Comparison of ENCODE assay signal across 9 cellular contexts in the genomic region with DNA sequence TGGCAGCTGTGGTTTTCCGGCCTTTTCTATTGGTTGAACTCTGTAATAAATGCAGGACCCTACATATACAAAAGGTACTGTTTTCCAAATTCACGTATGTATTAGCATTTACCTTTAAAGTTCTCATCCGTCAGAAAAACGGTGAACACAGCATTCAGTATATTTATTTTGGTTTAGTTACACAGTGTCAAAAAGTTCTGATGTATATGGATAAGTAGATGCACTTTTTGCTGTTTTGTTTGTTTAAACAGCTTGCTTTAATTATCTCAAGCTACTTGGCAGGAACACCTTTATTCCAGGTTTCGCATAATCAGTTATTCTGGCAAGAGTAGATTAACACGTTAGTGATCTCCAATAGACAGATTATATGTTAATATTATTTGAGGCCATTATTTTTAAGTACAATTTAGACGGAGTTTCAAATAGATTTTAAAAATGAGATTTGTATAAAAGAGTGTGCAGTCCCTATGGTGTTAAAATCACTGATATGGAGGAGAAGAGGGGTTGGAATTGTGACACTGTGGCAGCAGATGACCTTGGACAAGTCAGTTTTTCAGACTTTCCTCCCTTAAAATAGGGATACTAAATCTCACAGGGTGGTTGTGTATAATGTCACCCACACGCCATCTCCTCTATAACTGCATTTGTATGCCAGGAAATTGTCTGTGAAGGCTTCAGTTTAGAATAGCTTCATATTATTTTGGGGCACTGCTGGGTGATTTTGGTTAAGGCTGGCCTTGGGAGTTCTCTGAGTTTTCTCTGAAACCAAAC. TPM values are rescaled to one million over a fixed set of nuclear protein-coding genes. Genes with fewer than 3 reads are reported as not detected.
DNase-seq lines count a peak whose midpoint lies in the region; ATAC-seq and TF ChIP-seq lines count a peak whose summit lies in the region.
"Had no signal": no experiment of that assay in that cellular context is flagged by ENCODE, and none has a peak within 500 bp of the region (broad histone marks: within the 10 kb centered on the region; RNA-seq: fewer than 3 reads in every experiment).

No MANE protein-coding gene starts in this region.

- intact Hi-C loops in ovary (cut with DNase I): loop anchor here in 3 of 4 donors (2.0 to 10.0 kb wide), 4 partner anchors 21 to 801 kb away; partner anchors contain the start of gene KATNB1 (in 1 of the 3)

- TF ChIP-seq CTCF in OCI-LY3 (IDR thresholded peaks at IDR 0.05; ENCODE audit: low read depth, low read length): no peak
- no peak for TF ChIP-seq CTCF in ovary (IDR thresholded peaks at IDR 0.05)
- no peak for TF ChIP-seq CTCF in RWPE1 (conservative IDR thresholded peaks at IDR 0.05; ENCODE audit: low read depth)

- H2AFZ ChIP-seq in OCI-LY3 (ENCODE audit: low read depth, low read length): no peak overlapping the region

- peaks cover 64% of the 10 kb centered on the region for H4K20me1 ChIP-seq in OCI-LY3 (ENCODE audit: insufficient read depth, low read length)

- H3K27ac ChIP-seq in OCI-LY3 (ENCODE audit: low read length): peak overlapping the region; percentile 92
- peak overlapping the region in 1 of 2 donors; percentile 98 for H3K27ac ChIP-seq in ovary
- H3K27ac ChIP-seq in RWPE1: no peak overlapping the region

- no peak for ATAC-seq in HG02678 (IDR thresholded peaks at IDR 0.05; ENCODE audit: unreplicated experiment)

- CTCF ChIA-PET in RWPE1 (lab: Yijun Ruan, JAX): interaction anchor here (0.7 kb wide), 1 partner anchor 68 kb away, joined by 3 read pairs; no protein-coding TSS in a partner anchor

- H3K36me3 ChIP-seq in OCI-LY3 (replicated peaks; ENCODE audit: low read depth, low read length): peaks cover 62% of the 10 kb centered on the region
- peaks cover 4% of the 10 kb centered on the region for H3K36me3 ChIP-seq in endocrine pancreas (ENCODE audit: control insufficient read depth, insufficient read depth, low read length)
- no peaks in the 10 kb centered on the region for H3K36me3 ChIP-seq in ovary

- no peak for TF ChIP-seq POLR2A in ovary (IDR thresholded peaks at IDR 0.05)

- POLR2A ChIA-PET in RWPE1 (lab: Yijun Ruan, JAX; ENCODE audit: low non-redundant PET): no interaction called here

- peaks cover 67% of the 10 kb centered on the region for H3K4me1 ChIP-seq in OCI-LY3 (ENCODE audit: low read length)
- H3K4me1 ChIP-seq in endocrine pancreas (ENCODE audit: control insufficient read depth, insufficient read depth, low read length): peaks cover 17% of the 10 kb centered on the region
- H3K4me1 ChIP-seq in ovary (ENCODE audit: insufficient read depth): peaks cover 4% of the 10 kb centered on the region

- no peaks in the 10 kb centered on the region for H3K27me3 ChIP-seq in OCI-LY3 (ENCODE audit: low read depth, low read length)
- H3K27me3 ChIP-seq in endocrine pancreas (ENCODE audit: control insufficient read depth, insufficient read depth, low read length): no peaks in the 10 kb centered on the region
- H3K27me3 ChIP-seq in ovary: no peaks in the 10 kb centered on the region

- H3K4me2 ChIP-seq in OCI-LY3 (ENCODE audit: low read length): peak overlapping the region; percentile 87

- DNase-seq in COR-L47 (lab: John Stamatoyannopoulos, UW) (peak; percentile 10), ovary (no peak), RWPE1 (ENCODE audit: low spot score) (no peak), DMS153 treated with DMSO at 0.1 percent for 48 hours (lab: John Stamatoyannopoulos, UW; ENCODE audit: unreplicated experiment) (no peak), HCEC 1CT (no peak)

- peak overlapping the region; percentile 94 for H3K4me3 ChIP-seq in OCI-LY3 (ENCODE audit: low read length)
- H3K4me3 ChIP-seq in endocrine pancreas (ENCODE audit: control insufficient read depth, insufficient read depth, low read length): peak overlapping the region; percentile 99
- H3K4me3 ChIP-seq in ovary: peak overlapping the region; percentile 95

- H3K9ac ChIP-seq in OCI-LY3 (ENCODE audit: low read length) (peak overlapping the region; percentile 97), endocrine pancreas (ENCODE audit: control insufficient read depth, insufficient read depth, low read length) (peak overlapping the region; percentile 88)

- TF ChIP-seq EP300 in ovary (IDR thresholded peaks at IDR 0.05): no peak

- H3K9me3 ChIP-seq in OCI-LY3 (ENCODE audit: insufficient read depth, low read length): no peaks in the 10 kb centered on the region
- no peaks in the 10 kb centered on the region for H3K9me3 ChIP-seq in endocrine pancreas (ENCODE audit: control insufficient read depth, low read length)
- no peaks in the 10 kb centered on the region for H3K9me3 ChIP-seq in ovary

- 13 to 19% (median 15%) methylated on average over 8 of the region's 8 CpGs for WGBS in ovary, 3 donors

- H3K79me2 ChIP-seq in OCI-LY3 (ENCODE audit: low read length): peaks cover 71% of the 10 kb centered on the region

RNA-seq across cellular contexts. Expression of gene HERPUD1, which starts 2.1 kb away (rescaled TPM):
- total RNA-seq in ovary: 100 to 1,000 TPM in 6 of 7 donors, 10 to 100 TPM in 1; 95.4 to 299 (median 170) TPM
- polyA plus RNA-seq in ovary: 100 to 1,000 TPM; 219 to 259 TPM

RNA-seq across cellular contexts. Expression of gene CETP, which starts 27.7 kb away (rescaled TPM):
- total RNA-seq in ovary: under 1 TPM in 3 of 7 donors, not detected in 4; 0.15 to 0.23 (median 0.20) TPM
- 1 to 10 TPM in 1 of 2 donors, under 1 TPM in 1; 0.13 to 1.3 TPM for polyA plus RNA-seq in ovary
- total RNA-seq: T-helper 2 cell treated with Interferon-gamma antibody and Interleukin-4, amounts not matched to agents 100 ng/mL and 5 ng/mL, for 36 hours had no signal

RNA-seq across cellular contexts. Expression of gene NLRC5, which starts 55.3 kb away (rescaled TPM):
- 10 to 100 TPM in 5 of 7 donors, 1 to 10 TPM in 2; 6.0 to 29.9 (median 14.7) TPM for total RNA-seq in ovary
- 10 to 100 TPM in 1 of 2 donors, 1 to 10 TPM in 1; 8.7 to 15.8 TPM for polyA plus RNA-seq in ovary
